ENCODE assay signal across 9 cellular contexts in genomic region chr7:27677912-27678612, GRCh38. TPM values are rescaled to one million over a fixed set of nuclear protein-coding genes. Genes with fewer than 3 reads are reported as not detected.
DNase-seq lines count a peak whose midpoint lies in the region; ATAC-seq and TF ChIP-seq lines count a peak whose summit lies in the region.
"Had no signal": no experiment of that assay in that cellular context is flagged by ENCODE, and none has a peak within 500 bp of the region (broad histone marks: within the 10 kb centered on the region; RNA-seq: fewer than 3 reads in every experiment).

No MANE protein-coding gene starts in this region.

- H3K4me1 Mint-ChIP-seq in T-helper 17 cell, result no peaks in the 10 kb centered on the region

- H3K4me3 Mint-ChIP-seq in T-helper 17 cell, result no peak overlapping the region
- H3K4me3 Mint-ChIP-seq: T-helper 1 cell treated with Interleukin-12 subunit alpha and Interleukin-12 subunit beta and Interleukin-4 antibody, amounts not matched to agents 30 μg/mL and 1 μg/mL, for 36 hours had no signal

- H3K36me3 Mint-ChIP-seq in T-helper 17 cell (ENCODE audit: low read depth), result no peaks in the 10 kb centered on the region

- no peaks in the 10 kb centered on the region for H3K27me3 Mint-ChIP-seq in T-helper 17 cell

- DNase-seq in AG20443 (ENCODE audit: low spot score), result peak; percentile 86
- DNase-seq in NCI-H226, result peak; percentile 100
- peak; percentile 51 to 74 for DNase-seq in erythroblast (lab: John Stamatoyannopoulos, UW)
- peak; percentile 89 for DNase-seq in non-pigmented ciliary epithelial cell (ENCODE audit: low read depth)
- no peak for DNase-seq in NAMALWA (ENCODE audit: low spot score)
- DNase-seq in T-helper 17 cell, result no peak

- no peaks in the 10 kb centered on the region for H3K9me3 ChIP-seq in T-helper 17 cell (ENCODE audit: control insufficient read depth, low read length, poor library complexity, severe bottlenecking)

- no peak for TF ChIP-seq POLR2A in erythroblast (IDR thresholded peaks at IDR 0.05; ENCODE audit: low read length)

- no peak for ATAC-seq in T-helper 17 cell
- ATAC-seq in HG03521 (IDR thresholded peaks at IDR 0.05; ENCODE audit: unreplicated experiment), result no peak
- no peak for ATAC-seq in HG03139 (IDR thresholded peaks at IDR 0.05; ENCODE audit: unreplicated experiment)

- no peak overlapping the region for H3K27ac Mint-ChIP-seq in T-helper 17 cell
- H3K27ac Mint-ChIP-seq: T-helper 1 cell treated with Interleukin-12 subunit alpha and Interleukin-12 subunit beta and Interleukin-4 antibody, amounts not matched to agents 30 μg/mL and 1 μg/mL, for 36 hours had no signal

RNA-seq across cellular contexts. Expression of gene HIBADH, which starts 15.4 kb away (rescaled TPM):
- total RNA-seq in T-helper 17 cell, result 1 to 10 TPM; 5.7 to 8.0 TPM

Comparison
In these comparisons a context has a peak if more than half of its experiments do, and no peak if none do; other contexts are left out.
1. DNase-seq: peak in AG20443 (single experiment), NCI-H226 (single experiment), erythroblast (2 of 2) and non-pigmented ciliary epithelial cell (single experiment); none in NAMALWA (single experiment) and T-helper 17 cell (0 of 3).